In the genomic region with DNA sequence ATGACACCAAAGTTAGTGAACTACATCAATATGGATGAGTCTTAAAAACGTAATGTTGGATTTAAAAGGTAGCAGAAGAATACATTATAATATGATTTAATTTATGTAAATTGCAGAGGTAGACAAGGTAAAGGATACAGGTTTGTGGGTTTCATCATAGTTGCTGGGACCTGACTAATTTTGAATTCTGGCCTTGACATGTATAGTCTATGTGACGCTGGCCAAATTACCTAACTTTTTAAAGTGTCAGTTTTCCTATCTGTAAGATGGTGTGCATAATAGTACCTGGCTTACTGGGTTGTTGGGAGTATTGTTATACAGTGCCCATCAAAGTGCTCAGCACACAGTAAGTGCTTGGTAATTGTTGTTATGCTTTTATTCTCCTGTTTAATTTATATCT, we compare ENCODE assay signal across 1 cellular context.
TF ChIP-seq lines count a peak whose summit lies in the region.

No MANE protein-coding gene starts in this region.

TF ChIP-seq in GM12878, 131 proteins besides CTCF, POLR2A, EP300 and RAD21:
- TF ChIP-seq MYC (IDR thresholded peaks at IDR 0.05; ENCODE audit: insufficient read depth, insufficient read length, insufficient replicate concordance, low read length, severe bottlenecking), result no peak
- TF ChIP-seq YBX1 (IDR thresholded peaks at IDR 0.05), result no peak
- no peak for TF ChIP-seq PAX8 (IDR thresholded peaks at IDR 0.05)
- no peak for TF ChIP-seq ETV6 (conservative IDR thresholded peaks at IDR 0.05 in 1 of 2, IDR thresholded peaks at IDR 0.05 in 1 of 2; ENCODE audit: borderline replicate concordance in 1 of 2, low read depth in 1 of 2)
- no peak for TF ChIP-seq ATF7 (IDR thresholded peaks at IDR 0.05; ENCODE audit: low read depth)
- TF ChIP-seq YY1 (IDR thresholded peaks at IDR 0.05; ENCODE audit: low read depth, low read length), result no peak
- TF ChIP-seq IKZF1 (conservative IDR thresholded peaks at IDR 0.05), result no peak
- no peak for TF ChIP-seq BCLAF1 (IDR thresholded peaks at IDR 0.05)
- no peak for TF ChIP-seq EZH2 (IDR thresholded peaks at IDR 0.05; ENCODE audit: borderline replicate concordance, control insufficient read depth, low read depth, low read length)
TF ChIP-seq in GM12878: peak in this region for 0.
